Comparison of ENCODE assay signal across 20 cellular contexts in the genomic region with DNA sequence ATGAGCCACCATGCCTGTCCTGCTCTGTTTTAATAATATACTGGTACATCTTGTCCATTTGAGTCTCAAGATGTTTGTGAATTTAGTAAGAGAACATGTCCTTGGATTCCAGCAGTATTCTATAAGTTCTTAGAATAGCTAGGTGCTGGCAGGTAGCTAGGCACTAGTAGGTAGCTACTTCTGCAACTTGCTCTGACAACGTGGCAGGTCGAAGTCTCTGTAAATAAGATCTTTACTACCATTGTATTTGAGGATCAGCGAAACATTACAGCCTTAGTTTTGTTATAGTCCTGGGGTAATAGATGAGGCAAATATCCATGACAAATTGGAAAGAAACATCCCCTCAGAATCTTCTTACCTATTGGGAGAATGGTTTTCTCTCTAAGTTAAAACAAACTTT. TPM values are rescaled to one million over a fixed set of nuclear protein-coding genes. Genes with fewer than 3 reads are reported as not detected.
DNase-seq lines count a peak whose midpoint lies in the region; ATAC-seq and TF ChIP-seq lines count a peak whose summit lies in the region.
"Had no signal": no experiment of that assay in that cellular context is flagged by ENCODE, and none has a peak within 500 bp of the region (broad histone marks: within the 10 kb centered on the region; RNA-seq: fewer than 3 reads in every experiment).

No MANE protein-coding gene starts in this region.

- H3K9ac ChIP-seq in PC-3 (ENCODE audit: low read length) (no peak overlapping the region), liver (ENCODE audit: low read depth in 1 of 2, low read length in 2 of 2) (no peak overlapping the region)
- H3K9ac ChIP-seq: BLaER1 treated with 17β-estradiol and CSF1 and Interleukin-3, amounts not matched to agents 10 nM and 100 nM had no signal

- H3K79me2 ChIP-seq in PC-3 (ENCODE audit: low read length), result no peaks in the 10 kb centered on the region
- H3K79me2 ChIP-seq in hepatocyte, result no peaks in the 10 kb centered on the region

- no peaks in the 10 kb centered on the region for H3K27me3 ChIP-seq in PC-3 (ENCODE audit: low read length)
- no peaks in the 10 kb centered on the region for H3K27me3 ChIP-seq in hepatocyte
- no peaks in the 10 kb centered on the region for H3K27me3 ChIP-seq in liver (ENCODE audit: control insufficient read depth in 4 of 4, insufficient read depth in 4 of 4, low read length in 3 of 4)
- H3K27me3 ChIP-seq: BLaER1 treated with 17β-estradiol and CSF1 and Interleukin-3, amounts not matched to agents 10 nM and 100 nM had no signal

- H3K4me1 Mint-ChIP-seq in activated T-cell treated with anti-CD3 and anti-CD28 coated beads, Interleukin-2, amount 50 U/mL, for 4 hours (ENCODE audit: low read depth), result no peaks in the 10 kb centered on the region
- H3K4me1 Mint-ChIP-seq: B cell had no signal

- H3K9me3 ChIP-seq in PC-3 (ENCODE audit: low read length), result no peaks in the 10 kb centered on the region
- no peaks in the 10 kb centered on the region for H3K9me3 ChIP-seq in hepatocyte (ENCODE audit: low read depth)
- no peaks in the 10 kb centered on the region for H3K9me3 ChIP-seq in liver (ENCODE audit: control insufficient read depth in 4 of 4, low read length in 3 of 4)
- H3K9me3 ChIP-seq: BLaER1 treated with 17β-estradiol and CSF1 and Interleukin-3, amounts not matched to agents 10 nM and 100 nM had no signal

- ATAC-seq in PC-3, result no peak
- ATAC-seq in sciatic nerve, result no peak
- ATAC-seq in activated T-cell treated with anti-CD3 and anti-CD28 coated beads, Interleukin-2, amount 50 U/mL, for 4 hours, result no peak
- ATAC-seq in HG03521 (IDR thresholded peaks at IDR 0.05; ENCODE audit: unreplicated experiment), result no peak
- ATAC-seq: CD8-positive, alpha-beta T cell; HCT116 had no signal

- no peak for TF ChIP-seq RAD21 in liver (IDR thresholded peaks at IDR 0.05)

- H3K36me3 Mint-ChIP-seq in activated T-cell treated with anti-CD3 and anti-CD28 coated beads, Interleukin-2, amount 50 U/mL, for 4 hours (ENCODE audit: insufficient read depth), result no peaks in the 10 kb centered on the region
- H3K36me3 Mint-ChIP-seq: CD8-positive, alpha-beta T cell had no signal

- TF ChIP-seq CTCF in PC-3 (conservative IDR thresholded peaks at IDR 0.05; ENCODE audit: low read depth, low read length), result no peak
- TF ChIP-seq CTCF in hepatocyte (IDR thresholded peaks at IDR 0.05; ENCODE audit: poor library complexity), result no peak
- no peak for TF ChIP-seq CTCF in liver (IDR thresholded peaks at IDR 0.05; ENCODE audit: low read depth, low read length, missing input control)

- in situ Hi-C loops in KBM-7 (cut with MboI; ENCODE audit: low pct_unique_long_range_greater_than_20kb, low sequenced_read_pairs), result loop anchor here (25.0 kb wide), 1 partner anchor 269 kb away; a partner anchor contains a TSS

- H3F3A ChIP-seq in PC-3 (ENCODE audit: low read length, unreplicated experiment), result no peaks in the 10 kb centered on the region

- peaks cover 30% of the 10 kb centered on the region for H3K4me1 ChIP-seq in PC-3 (ENCODE audit: insufficient read depth, low read length)
- H3K4me1 ChIP-seq in hepatocyte (ENCODE audit: insufficient read depth), result no peaks in the 10 kb centered on the region
- H3K4me1 ChIP-seq in liver (ENCODE audit: control insufficient read depth in 4 of 4, insufficient read depth in 4 of 4, low read length in 3 of 4), result peaks cover 0 to 2% (median 0%) of the 10 kb centered on the region in 4 donors

- H3K4me3 Mint-ChIP-seq in activated T-cell treated with anti-CD3 and anti-CD28 coated beads, Interleukin-2, amount 50 U/mL, for 4 hours, result no peak overlapping the region
- H3K4me3 Mint-ChIP-seq: B cell; CD8-positive, alpha-beta T cell; HFFc6 had no signal

- peaks cover 19% of the 10 kb centered on the region for H3K27me3 Mint-ChIP-seq in activated T-cell treated with anti-CD3 and anti-CD28 coated beads, Interleukin-2, amount 50 U/mL, for 4 hours (ENCODE audit: low read depth)

- POLR2A ChIA-PET in PC-3 (lab: Charles Lee; ENCODE audit: unreplicated experiment), result interaction anchor here (1.0 kb wide), 1 partner anchor 14 kb away, joined by 5 read pairs; a partner anchor contains a TSS

- H3K36me3 ChIP-seq in PC-3 (ENCODE audit: low read depth, low read length) (no peaks in the 10 kb centered on the region), hepatocyte (replicated peaks; ENCODE audit: insufficient read depth, low read depth) (no peaks in the 10 kb centered on the region), liver (ENCODE audit: control insufficient read depth in 4 of 4, insufficient read depth in 3 of 4, low read depth in 1 of 4, low read length in 3 of 4) (no peaks in the 10 kb centered on the region)
- H3K36me3 ChIP-seq: BLaER1 treated with 17β-estradiol and CSF1 and Interleukin-3, amounts not matched to agents 10 nM and 100 nM had no signal

- H3K4me3 ChIP-seq in PC-3 (ENCODE audit: low read length) (0 out of 2 replicates have a peak overlapping the region, but pooled peaks have one; percentile 5), hepatocyte (no peak overlapping the region), liver (ENCODE audit: low read depth in 1 of 3, low read length in 3 of 3) (no peak overlapping the region)
- H3K4me3 ChIP-seq: BLaER1 treated with 17β-estradiol and CSF1 and Interleukin-3, amounts not matched to agents 10 nM and 100 nM had no signal

- H3K4me2 ChIP-seq in PC-3 (ENCODE audit: low read length) (peak overlapping the region; percentile 59), hepatocyte (peak overlapping the region; percentile 63)
- H3K4me2 ChIP-seq: BLaER1 treated with 17β-estradiol and CSF1 and Interleukin-3, amounts not matched to agents 10 nM and 100 nM had no signal

- WGBS in hepatocyte (ENCODE audit: low lambda C conversion rate, missing lambda C conversion rate), result 57% methylated on average over 3 of the region's 3 CpGs
- WGBS in liver, result 48% methylated on average over 3 of the region's 3 CpGs

- H3K27ac ChIP-seq in PC-3 (ENCODE audit: low read length), result no peak overlapping the region
- peak overlapping the region; percentile 89 for H3K27ac ChIP-seq in hepatocyte
- no peak overlapping the region for H3K27ac ChIP-seq in liver (ENCODE audit: low read depth in 1 of 2, low read length in 2 of 2)
- H3K27ac ChIP-seq: BLaER1 treated with 17β-estradiol and CSF1 and Interleukin-3, amounts not matched to agents 10 nM and 100 nM had no signal

- DNase-seq in PC-3, result no peak
- DNase-seq in hepatocyte (ENCODE audit: low spot score), result peak; percentile 32
- DNase-seq in sciatic nerve (ENCODE audit: low spot score), result peak; percentile 15
- DNase-seq in activated T-cell treated with anti-CD3 and anti-CD28 coated beads, Interleukin-2, amount 50 U/mL, for 4 hours, result no peak
- DNase-seq in NCI-H1092 (lab: John Stamatoyannopoulos, UW), result no peak
- DNase-seq in KBM-7, result no peak
- DNase-seq: 8988T; Calu3; CD8-positive, alpha-beta T cell; DMS79 treated with DMSO at 0.1 percent for 48 hours; GF-D8; GOT3; H7; HFFc6; IMR-90 had no signal

- no peak overlapping the region for H2AFZ ChIP-seq in PC-3 (ENCODE audit: low read length)
- H2AFZ ChIP-seq in hepatocyte, result no peak overlapping the region

- no peaks in the 10 kb centered on the region for H3K9me3 Mint-ChIP-seq in activated T-cell treated with anti-CD3 and anti-CD28 coated beads, Interleukin-2, amount 50 U/mL, for 4 hours
- H3K9me3 Mint-ChIP-seq: CD8-positive, alpha-beta T cell; HFFc6 had no signal

- H3K9me2 ChIP-seq in PC-3 (replicated peaks; ENCODE audit: low read length) (no peaks in the 10 kb centered on the region), hepatocyte (replicated peaks; ENCODE audit: insufficient read depth) (no peaks in the 10 kb centered on the region)

- H4K20me1 ChIP-seq in PC-3 (ENCODE audit: low read length), result no peaks in the 10 kb centered on the region
- no peaks in the 10 kb centered on the region for H4K20me1 ChIP-seq in hepatocyte (ENCODE audit: insufficient read depth, poor library complexity, severe bottlenecking)
- H4K20me1 ChIP-seq: BLaER1 treated with 17β-estradiol and CSF1 and Interleukin-3, amounts not matched to agents 10 nM and 100 nM had no signal

- no TSS peak for BruUV-seq in PC-3 (replicated peaks; lab: Mats Ljungman, UMichigan)

- CTCF ChIA-PET in PC-3 (lab: Charles Lee), result interaction anchor here (0.5 to 0.7 kb wide), 4 partner anchors 53 to 131 kb away, joined by 3 to 6 read pairs (median 4); no protein-coding TSS in a partner anchor

- intact Hi-C loops in PC-3 (cut with micrococcal nuclease), result loop anchor here (5.0 kb wide), 4 partner anchors 49 to 539 kb away; no protein-coding TSS in a partner anchor
- intact Hi-C loops in sciatic nerve (cut with DNase I), result loop anchor here (5.0 kb wide), 1 partner anchor 269 kb away; no protein-coding TSS in a partner anchor

TF ChIP-seq in liver, 16 proteins besides CTCF, POLR2A, EP300 and RAD21 (continues in another document):
- no peak for TF ChIP-seq SP1 (IDR thresholded peaks at IDR 0.05)
- TF ChIP-seq HNF4A (conservative IDR thresholded peaks at IDR 0.05), result peak; percentile 34 to 79

RNA-seq across cellular contexts. Expression of a gene that starts 14.2 kb away (rescaled TPM):
- total RNA-seq in PC-3 (2014; rRNA removed), result 9.7 and 16.5 TPM in 2 replicates
- total RNA-seq in hepatocyte, result 0.90 and 2.5 TPM in 2 replicates
- 0.36 and 0.38 TPM in 2 replicates for polyA plus RNA-seq in hepatocyte
- total RNA-seq in liver, result under 1 TPM; 0.42 to 0.84 TPM
- under 1 TPM in 1 of 2 donors, not detected in 1; 0.09 TPM for polyA plus RNA-seq in liver
- 17.8 TPM for total RNA-seq in sciatic nerve
- 1 to 10 TPM; 1.8 to 4.3 (median 2.3) TPM for total RNA-seq in activated T-cell treated with anti-CD3 and anti-CD28 coated beads, Interleukin-2, amount 50 U/mL, for 4 hours

RNA-seq across cellular contexts. Expression of a gene that starts 16.5 kb away (rescaled TPM):
- total RNA-seq in PC-3 (2014; rRNA removed), result 79.3 and 95.7 TPM in 2 replicates
- total RNA-seq in hepatocyte, result 60.2 and 60.8 TPM in 2 replicates
- polyA plus RNA-seq in hepatocyte, result 43.0 and 44.1 TPM in 2 replicates
- total RNA-seq in liver, result 10 to 100 TPM; 30.3 to 55.4 TPM
- polyA plus RNA-seq in liver, result 10 to 100 TPM; 22.5 to 25.0 TPM
- total RNA-seq in sciatic nerve, result 38.8 TPM
- total RNA-seq in activated T-cell treated with anti-CD3 and anti-CD28 coated beads, Interleukin-2, amount 50 U/mL, for 4 hours, result 10 to 100 TPM; 78.7 to 93.5 (median 88.3) TPM

Comparison
In these comparisons a context has a peak if more than half of its experiments do, and no peak if none do; other contexts are left out.
1. DNase-seq: peak in hepatocyte (single experiment) and sciatic nerve (single experiment); none in PC-3 (single experiment), activated T-cell treated with anti-CD3 and anti-CD28 coated beads, Interleukin-2, amount 50 U/mL, for 4 hours (single experiment), NCI-H1092 (single experiment) and KBM-7 (single experiment).